16 cellular contexts compared by ENCODE assay signal in the genomic region with DNA sequence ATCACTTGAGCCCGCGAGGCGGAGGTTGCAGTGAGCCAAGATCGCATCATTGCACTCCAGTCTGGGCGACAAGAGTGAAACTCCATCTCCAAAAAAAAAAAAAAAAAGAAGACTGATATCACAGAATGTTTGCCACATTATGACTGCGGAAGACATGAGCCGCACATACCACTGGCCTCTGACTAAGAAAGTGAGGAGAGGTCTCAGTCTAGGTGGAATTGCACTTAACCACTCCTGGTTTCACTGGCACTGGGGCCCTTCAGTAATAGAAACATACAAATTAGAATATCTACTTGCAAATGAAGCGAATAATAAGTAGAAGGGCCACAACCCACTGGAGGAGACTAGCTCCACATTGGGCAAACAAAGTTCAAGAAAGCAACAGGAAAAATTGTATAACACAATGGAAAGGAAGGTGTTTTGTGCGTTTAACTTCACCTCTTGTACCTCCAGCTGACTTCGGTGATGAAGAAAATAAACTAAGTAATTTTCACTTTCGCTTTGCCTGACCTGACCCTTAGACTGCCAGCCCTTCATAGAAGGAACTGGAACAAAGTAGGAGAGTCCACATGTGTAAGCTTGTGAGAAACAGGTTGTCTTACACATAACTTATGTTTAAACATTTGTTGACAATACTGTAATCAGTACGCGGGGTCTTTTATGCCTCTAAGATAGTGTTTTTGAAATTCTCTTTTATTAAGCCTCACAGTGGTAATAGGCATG.
DNase-seq lines count a peak whose midpoint lies in the region; ATAC-seq lines count a peak whose summit lies in the region.
"Had no signal": no experiment of that assay in that cellular context is flagged by ENCODE, and none has a peak within 500 bp of the region (broad histone marks: within the 10 kb centered on the region; RNA-seq: fewer than 3 reads in every experiment).

No MANE protein-coding gene starts in this region.

- DNase-seq in activated CD4-positive, alpha-beta memory T cell treated with anti-CD3 and anti-CD28 coated beads for 36 hours = peak; percentile 23
- DNase-seq in activated CD4-positive, alpha-beta memory T cell treated with anti-CD3 and anti-CD28 coated beads, Interleukin-2, amount 10 ng/mL, durations not matched to agents 7 days and 5 days = no peak
- DNase-seq in CD4-positive, alpha-beta memory T cell = no peak
- DNase-seq in OCI-M1 (lab: John Stamatoyannopoulos, UW) = peak; percentile 51
- DNase-seq in activated CD4-positive, CD25-positive, alpha-beta regulatory T cell treated with anti-CD3 and anti-CD28 coated beads, Interleukin-2, amount 50 U/mL, for 72 hours = no peak
- DNase-seq: DMS53, NCI-H1092, NCI-H1694 treated with DMSO at 0.1 percent for 48 hours, NCI-H345, NCI-H748 treated with DMSO at 0.1 percent for 48 hours, Peyer's patch, SHP77 treated with DMSO at 0.1 percent for 48 hours had no signal

- H3K36me3 ChIP-seq in CD4-positive, alpha-beta memory T cell (ENCODE audit: insufficient read depth, low read length) = no peaks in the 10 kb centered on the region
- no peaks in the 10 kb centered on the region for H3K36me3 ChIP-seq in duodenal mucosa (ENCODE audit: control insufficient read depth in 1 of 2, insufficient read depth in 2 of 2, low read length in 2 of 2)
- H3K36me3 ChIP-seq: Peyer's patch had no signal

- H3K27me3 ChIP-seq in CD4-positive, alpha-beta memory T cell (ENCODE audit: insufficient read depth, low read length) = no peaks in the 10 kb centered on the region
- no peaks in the 10 kb centered on the region for H3K27me3 ChIP-seq in duodenal mucosa (ENCODE audit: control insufficient read depth in 1 of 2, insufficient read depth in 2 of 2, low read length in 2 of 2)
- H3K27me3 ChIP-seq: Peyer's patch had no signal

- H3K4me1 ChIP-seq in CD4-positive, alpha-beta memory T cell (ENCODE audit: insufficient read depth, low read length) = no peaks in the 10 kb centered on the region
- H3K4me1 ChIP-seq in duodenal mucosa (ENCODE audit: control insufficient read depth in 1 of 2, insufficient read depth in 2 of 2, low read length in 2 of 2) = peaks cover 0 to 4% of the 10 kb centered on the region in 2 donors
- H3K4me1 ChIP-seq: Peyer's patch had no signal

- CTCF ChIA-PET in activated CD4-positive, alpha-beta memory T cell treated with anti-CD3 and anti-CD28 coated beads for 36 hours (lab: Charles Lee) = no interaction called here
- CTCF ChIA-PET in activated CD4-positive, alpha-beta memory T cell treated with anti-CD3 and anti-CD28 coated beads, Interleukin-2, amount 10 ng/mL, durations not matched to agents 7 days and 5 days (lab: Charles Lee) = no interaction called here
- CTCF ChIA-PET in CD4-positive, alpha-beta memory T cell (lab: Charles Lee; ENCODE audit: partially characterized antibody) = no interaction called here

- no peak overlapping the region for H3K27ac ChIP-seq in CD4-positive, alpha-beta memory T cell (ENCODE audit: low read depth, low read length)
- no peak overlapping the region for H3K27ac ChIP-seq in duodenal mucosa (ENCODE audit: low read depth, low read length)
- H3K27ac ChIP-seq: Peyer's patch had no signal

- H3K36me3 Mint-ChIP-seq in activated CD4-positive, alpha-beta memory T cell treated with anti-CD3 and anti-CD28 coated beads for 36 hours = peaks cover under 1% of the 10 kb centered on the region
- no peaks in the 10 kb centered on the region for H3K36me3 Mint-ChIP-seq in activated CD4-positive, alpha-beta memory T cell treated with anti-CD3 and anti-CD28 coated beads, Interleukin-2, amount 10 ng/mL, durations not matched to agents 7 days and 5 days (ENCODE audit: low read depth)
- no peaks in the 10 kb centered on the region for H3K36me3 Mint-ChIP-seq in CD4-positive, alpha-beta memory T cell

- H3K27ac Mint-ChIP-seq in activated CD4-positive, alpha-beta memory T cell treated with anti-CD3 and anti-CD28 coated beads for 36 hours = no peak overlapping the region
- no peak overlapping the region for H3K27ac Mint-ChIP-seq in activated CD4-positive, alpha-beta memory T cell treated with anti-CD3 and anti-CD28 coated beads, Interleukin-2, amount 10 ng/mL, durations not matched to agents 7 days and 5 days
- H3K27ac Mint-ChIP-seq in CD4-positive, alpha-beta memory T cell = peak overlapping the region in 2 of 7 donors; percentile 15 to 20
- H3K27ac Mint-ChIP-seq: GM23338 had no signal

- H3K9me3 Mint-ChIP-seq in activated CD4-positive, alpha-beta memory T cell treated with anti-CD3 and anti-CD28 coated beads for 36 hours = peaks cover 7% of the 10 kb centered on the region
- H3K9me3 Mint-ChIP-seq in activated CD4-positive, alpha-beta memory T cell treated with anti-CD3 and anti-CD28 coated beads, Interleukin-2, amount 10 ng/mL, durations not matched to agents 7 days and 5 days = no peaks in the 10 kb centered on the region
- H3K9me3 Mint-ChIP-seq in CD4-positive, alpha-beta memory T cell = peaks cover 0 to 16% (median 2%) of the 10 kb centered on the region in 8 donors

- no peak overlapping the region for H3K4me3 ChIP-seq in CD4-positive, alpha-beta memory T cell (ENCODE audit: low read length in 2 of 2)
- H3K4me3 ChIP-seq in duodenal mucosa (ENCODE audit: low read depth in 1 of 2, low read length in 2 of 2) = peak overlapping the region; percentile 25 to 53
- H3K4me3 ChIP-seq: GM23338, Peyer's patch had no signal

- no peak for ATAC-seq in GM21367 (IDR thresholded peaks at IDR 0.05; ENCODE audit: unreplicated experiment)
- ATAC-seq in GM21529 (IDR thresholded peaks at IDR 0.05; ENCODE audit: unreplicated experiment) = no peak
- ATAC-seq: GM23338 had no signal

- H3K27me3 Mint-ChIP-seq in activated CD4-positive, alpha-beta memory T cell treated with anti-CD3 and anti-CD28 coated beads for 36 hours = peaks cover 1% of the 10 kb centered on the region
- no peaks in the 10 kb centered on the region for H3K27me3 Mint-ChIP-seq in activated CD4-positive, alpha-beta memory T cell treated with anti-CD3 and anti-CD28 coated beads, Interleukin-2, amount 10 ng/mL, durations not matched to agents 7 days and 5 days
- H3K27me3 Mint-ChIP-seq in CD4-positive, alpha-beta memory T cell = peaks cover 3 to 6% of the 10 kb centered on the region in 2 donors

- intact Hi-C loops in activated CD4-positive, alpha-beta memory T cell treated with anti-CD3 and anti-CD28 coated beads for 36 hours (cut with micrococcal nuclease) = no loop called here
- intact Hi-C loops in CD4-positive, alpha-beta memory T cell (cut with micrococcal nuclease) = no loop called here

- POLR2A ChIA-PET in activated CD4-positive, alpha-beta memory T cell treated with anti-CD3 and anti-CD28 coated beads for 36 hours (lab: Charles Lee) = no interaction called here
- POLR2A ChIA-PET in activated CD4-positive, alpha-beta memory T cell treated with anti-CD3 and anti-CD28 coated beads, Interleukin-2, amount 10 ng/mL, durations not matched to agents 7 days and 5 days (lab: Charles Lee) = no interaction called here
- POLR2A ChIA-PET in CD4-positive, alpha-beta memory T cell (lab: Charles Lee; ENCODE audit: partially characterized antibody) = interaction anchor here (1.0 kb wide), 1 partner anchor 86 kb away, joined by 3 read pairs; no protein-coding TSS in a partner anchor

- peaks cover 11% of the 10 kb centered on the region for H3K4me1 Mint-ChIP-seq in activated CD4-positive, alpha-beta memory T cell treated with anti-CD3 and anti-CD28 coated beads for 36 hours (ENCODE audit: low read depth)
- peaks cover 3% of the 10 kb centered on the region for H3K4me1 Mint-ChIP-seq in activated CD4-positive, alpha-beta memory T cell treated with anti-CD3 and anti-CD28 coated beads, Interleukin-2, amount 10 ng/mL, durations not matched to agents 7 days and 5 days
- H3K4me1 Mint-ChIP-seq in CD4-positive, alpha-beta memory T cell = peaks cover 2 to 15% (median 6%) of the 10 kb centered on the region in 4 donors
- H3K4me1 Mint-ChIP-seq: GM23338 had no signal

- H3K9me3 ChIP-seq in CD4-positive, alpha-beta memory T cell (ENCODE audit: control insufficient read depth in 1 of 2, low read length in 2 of 2) = no peaks in the 10 kb centered on the region
- H3K9me3 ChIP-seq in duodenal mucosa (ENCODE audit: control insufficient read depth in 1 of 2, low read length in 2 of 2) = peaks cover 0 to 6% of the 10 kb centered on the region in 2 donors

- no peak overlapping the region for H3K4me3 Mint-ChIP-seq in activated CD4-positive, alpha-beta memory T cell treated with anti-CD3 and anti-CD28 coated beads for 36 hours
- no peak overlapping the region for H3K4me3 Mint-ChIP-seq in activated CD4-positive, alpha-beta memory T cell treated with anti-CD3 and anti-CD28 coated beads, Interleukin-2, amount 10 ng/mL, durations not matched to agents 7 days and 5 days
- peak overlapping the region in 7 of 8 donors; percentile 6 to 65 (median 36) for H3K4me3 Mint-ChIP-seq in CD4-positive, alpha-beta memory T cell
- H3K4me3 Mint-ChIP-seq: GM23338 had no signal

- no peak overlapping the region for H3K9ac ChIP-seq in duodenal mucosa (ENCODE audit: low read depth in 1 of 2, low read length in 2 of 2)

Comparison
In these comparisons a context has a peak if more than half of its experiments do, and no peak if none do; other contexts are left out.
1. DNase-seq: peak in activated CD4-positive, alpha-beta memory T cell treated with anti-CD3 and anti-CD28 coated beads for 36 hours (single experiment) and OCI-M1 (single experiment); none in activated CD4-positive, alpha-beta memory T cell treated with anti-CD3 and anti-CD28 coated beads, Interleukin-2, amount 10 ng/mL, durations not matched to agents 7 days and 5 days (single experiment), CD4-positive, alpha-beta memory T cell (0 of 5) and activated CD4-positive, CD25-positive, alpha-beta regulatory T cell treated with anti-CD3 and anti-CD28 coated beads, Interleukin-2, amount 50 U/mL, for 72 hours (single experiment).
2. H3K4me3 Mint-ChIP-seq: peak in CD4-positive, alpha-beta memory T cell (7 of 8); none in activated CD4-positive, alpha-beta memory T cell treated with anti-CD3 and anti-CD28 coated beads for 36 hours (single experiment) and activated CD4-positive, alpha-beta memory T cell treated with anti-CD3 and anti-CD28 coated beads, Interleukin-2, amount 10 ng/mL, durations not matched to agents 7 days and 5 days (single experiment).
3. H3K4me3 ChIP-seq: peak in duodenal mucosa (2 of 2); none in CD4-positive, alpha-beta memory T cell (0 of 2).